Comparison of ENCODE assay signal across 1 cellular context in the genomic region with DNA sequence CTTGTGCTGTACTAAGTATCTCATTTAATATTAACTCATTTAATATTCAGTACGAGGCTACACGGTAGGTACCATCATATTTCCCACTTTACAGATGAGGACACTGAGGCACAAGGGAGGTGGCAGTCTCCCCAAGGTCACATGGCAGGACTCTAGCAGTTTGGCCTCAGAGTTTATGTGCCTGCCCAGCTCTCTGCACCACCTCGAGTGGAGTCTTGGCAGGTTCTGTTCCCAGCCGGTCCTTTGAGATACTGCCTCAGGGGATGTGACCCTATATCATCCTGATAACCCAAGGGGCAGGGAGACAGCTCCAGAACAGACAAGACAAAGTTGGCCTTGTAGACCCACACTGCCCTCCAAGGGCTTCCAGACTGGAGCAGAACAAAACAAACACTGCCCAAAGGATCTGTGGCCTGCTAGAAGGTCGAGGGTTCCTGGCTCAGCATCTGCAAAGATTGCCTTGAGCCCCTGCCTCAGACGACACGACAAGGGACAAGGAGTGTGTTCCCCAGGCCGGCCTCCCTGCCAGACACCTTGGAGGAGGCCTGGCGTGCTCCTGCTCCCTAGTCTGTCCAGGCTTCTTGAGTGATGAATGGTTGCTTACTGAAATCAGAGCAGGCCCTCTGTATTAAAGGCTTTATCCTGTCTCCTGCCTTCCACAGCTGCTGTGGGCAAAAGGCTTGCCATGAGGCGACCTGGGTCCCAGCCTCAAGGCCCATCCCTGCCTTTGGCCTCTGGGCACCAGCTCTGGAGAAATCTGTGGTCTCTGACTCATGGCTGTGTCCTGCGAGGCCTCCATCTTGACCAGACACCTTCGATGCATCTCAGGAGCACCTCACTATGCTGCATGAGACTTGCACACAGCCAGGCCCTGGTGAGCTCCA.
TF ChIP-seq lines count a peak whose summit lies in the region.

No MANE protein-coding gene starts in this region.

TF ChIP-seq in IMR-90, 13 proteins besides CTCF, POLR2A, EP300 and RAD21:
- TF ChIP-seq CEBPB (IDR thresholded peaks at IDR 0.05; ENCODE audit: low read depth, low read length), result no peak
- TF ChIP-seq NFE2L2 (IDR thresholded peaks at IDR 0.05; ENCODE audit: low read depth, low read length), result no peak
